In the genomic region with DNA sequence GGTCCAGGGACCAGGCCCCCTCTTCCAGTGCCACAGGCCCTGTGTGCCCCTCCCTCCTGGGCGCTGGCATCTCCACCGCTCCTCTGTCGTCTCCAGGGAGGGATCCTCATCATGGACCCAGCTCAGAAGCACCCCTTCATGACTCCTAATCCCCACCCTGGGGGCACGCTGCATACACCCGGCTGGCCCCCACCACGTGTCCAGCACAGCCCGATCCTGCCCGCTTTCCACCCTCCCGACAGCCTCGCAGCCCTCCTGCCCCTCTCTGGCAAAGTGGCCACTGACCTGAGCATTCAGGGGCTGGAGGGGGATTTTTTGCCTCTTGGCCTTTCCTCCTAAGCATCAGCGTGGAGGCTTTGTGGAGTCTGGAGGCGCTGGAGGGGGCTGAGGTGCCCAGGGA, we compare ENCODE assay signal across 30 cellular contexts. TPM values are rescaled to one million over a fixed set of nuclear protein-coding genes. Genes with fewer than 3 reads are reported as not detected.
"Had no signal": no experiment of that assay in that cellular context is flagged by ENCODE, and none has a peak within 500 bp of the region (broad histone marks: within the 10 kb centered on the region; RNA-seq: fewer than 3 reads in every experiment).

No MANE protein-coding gene starts in this region.

- DNase-seq: activated B cell treated with CpG ODN at 0.5 μM for 24 hours; activated CD4-positive, alpha-beta T cell treated with anti-CD3 and anti-CD28 coated beads for 48 hours; activated CD4-positive, alpha-beta T cell treated with anti-CD3 and anti-CD28 coated beads, Interleukin-2, amount 50 U/mL, for 1 hour; activated CD4-positive, alpha-beta T cell treated with anti-CD3 and anti-CD28 coated beads, Interleukin-2, amount 50 U/mL, for 48 hours; activated CD8-positive, alpha-beta memory T cell treated with anti-CD3 and anti-CD28 coated beads for 24 hours; activated CD8-positive, alpha-beta T cell treated with anti-CD3 and anti-CD28 coated beads for 36 hours; activated effector memory CD4-positive, alpha-beta T cell treated with Interleukin-2 at 50 U/mL for 16 hours; activated gamma-delta T cell treated with Interleukin-2 at 50 U/mL for 16 hours; activated naive CD4-positive, alpha-beta T cell treated with anti-CD3 and anti-CD28 coated beads, Interleukin-2, amount 50 U/mL, for 16 hours; activated naive CD4-positive, alpha-beta T cell treated with Interleukin-2 at 50 U/mL for 16 hours; activated T-cell treated with anti-CD3 and anti-CD28 coated beads, Interleukin-2, amount 50 U/mL, for 4 hours; amniotic stem cell; anterior cingulate cortex; brain microvascular endothelial cell; cortex of kidney; dermis blood vessel endothelial cell; effector CD4-positive, alpha-beta T cell; effector memory CD8-positive, alpha-beta T cell; erythroblast; esophagus squamous epithelium; foreskin melanocyte; head of caudate nucleus; T-helper 1 cell; T-helper 17 cell; T1000; WERI-Rb-1 had no signal

- H3K4me3 ChIP-seq: esophagus squamous epithelium had no signal

- H3K36me3 ChIP-seq: brain microvascular endothelial cell, esophagus squamous epithelium, WERI-Rb-1 had no signal

- H3K27ac ChIP-seq: brain microvascular endothelial cell, esophagus squamous epithelium, WERI-Rb-1 had no signal

- H3K27me3 ChIP-seq: brain microvascular endothelial cell had no signal

- H3K9me3 ChIP-seq: esophagus squamous epithelium had no signal

- ATAC-seq: activated CD4-positive, CD25-positive, alpha-beta regulatory T cell treated with anti-CD3 and anti-CD28 coated beads, Interleukin-2, amount 50 U/mL, for 24 hours; activated CD8-positive, alpha-beta T cell treated with anti-CD3 and anti-CD28 coated beads for 36 hours; activated T-cell treated with anti-CD3 and anti-CD28 coated beads, Interleukin-2, amount 50 U/mL, for 4 hours; activated T-helper 17 cell treated with anti-CD3 and anti-CD28 coated beads, Interleukin-2, amount 50 U/mL, for 72 hours; effector memory CD8-positive, alpha-beta T cell; T-helper 17 cell had no signal

RNA-seq across cellular contexts. Expression of a gene that starts 1.4 kb away (rescaled TPM):
- total RNA-seq: bronchial epithelial cell, dermis blood vessel endothelial cell, esophagus squamous epithelium, fibroblast of lung had no signal
- polyA plus RNA-seq: fibroblast of lung had no signal
